In the genomic region with DNA sequence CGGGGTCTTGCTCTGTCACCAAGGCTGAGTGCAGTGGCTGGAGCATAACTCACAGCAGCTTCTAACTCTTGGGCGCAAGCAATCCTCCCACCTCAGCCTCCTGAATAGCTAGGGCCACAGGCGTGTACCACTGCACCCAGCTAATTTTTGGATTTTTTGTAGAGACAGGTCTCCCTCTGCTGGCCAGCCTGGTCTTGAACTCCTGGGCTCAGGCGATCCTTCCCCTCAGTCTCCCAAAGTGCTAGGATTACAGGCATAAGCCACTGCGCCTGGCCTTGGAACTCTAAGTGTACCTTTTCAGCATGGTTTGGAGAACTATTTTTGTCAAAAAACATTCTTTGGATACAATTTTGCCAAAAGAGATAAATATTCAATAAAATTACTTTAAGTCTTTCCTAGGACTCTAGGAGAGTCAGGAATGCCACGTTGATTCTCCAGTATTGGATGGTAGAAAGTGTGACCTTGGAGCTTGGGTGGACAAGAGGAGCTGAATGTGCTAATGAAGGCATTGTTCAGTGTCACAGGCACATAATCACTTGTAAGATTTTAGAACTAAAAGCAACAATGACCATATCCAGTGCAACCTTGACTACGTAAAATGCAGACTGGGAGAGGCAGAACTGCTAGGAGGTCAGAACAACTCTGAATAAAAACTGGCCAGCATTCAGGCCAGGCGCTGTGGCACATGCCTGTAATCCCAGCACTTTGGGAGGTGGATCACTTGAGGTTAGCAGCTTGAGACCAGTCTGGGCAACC, we compare ENCODE assay signal across 6 cellular contexts. TPM values are rescaled to one million over a fixed set of nuclear protein-coding genes. Genes with fewer than 3 reads are reported as not detected.
DNase-seq lines count a peak whose midpoint lies in the region; ATAC-seq and TF ChIP-seq lines count a peak whose summit lies in the region.

No MANE protein-coding gene starts in this region.

- no peaks in the 10 kb centered on the region for H3K9me3 ChIP-seq in SJSA1 (replicated peaks)

- H3K27ac ChIP-seq in SJSA1 = no peak overlapping the region

- ATAC-seq in GM18498 (IDR thresholded peaks at IDR 0.05; ENCODE audit: unreplicated experiment) = no peak

- no peak for DNase-seq in HFF-Myc (ENCODE audit: extremely low read depth, low read depth)
- peak; percentile 29 to 53 for DNase-seq in SJSA1 (ENCODE audit: low read depth in 1 of 2, low spot score in 2 of 2)
- DNase-seq in dermis blood vessel endothelial cell = peak; percentile 64
- DNase-seq in stimulated activated CD4-positive, alpha-beta T cell treated with anti-CD3 and anti-CD28 coated beads, Interleukin-12 subunit alpha, Interleukin-12 subunit beta, amount 100 ng/mL, for 4 hours = peak; percentile 28
- DNase-seq in NCI-H510A (lab: John Stamatoyannopoulos, UW) = no peak

- peak overlapping the region; percentile 6; the same call in 1 of the 2 replicates for H3K4me3 ChIP-seq in HFF-Myc (replicated peaks; ENCODE audit: low read depth, low read length)
- H3K4me3 ChIP-seq in SJSA1 = no peak overlapping the region

- H3K4me1 ChIP-seq in SJSA1 (replicated peaks) = peaks cover 11% of the 10 kb centered on the region

- TF ChIP-seq CTCF in HFF-Myc (IDR thresholded peaks at IDR 0.05; ENCODE audit: low read depth, low read length, missing control alignments) = peak; percentile 70

- no peaks in the 10 kb centered on the region for H3K27me3 ChIP-seq in SJSA1 (replicated peaks)

- peaks cover 73% of the 10 kb centered on the region for H3K36me3 ChIP-seq in SJSA1

RNA-seq across cellular contexts. Expression of a gene that starts 2.8 kb away (rescaled TPM):
- 199 and 263 TPM in 2 replicates for total RNA-seq in SJSA1 (2014; rRNA removed; shearing (Covaris generic))
- 205 and 208 TPM in 2 replicates for total RNA-seq in dermis blood vessel endothelial cell

RNA-seq across cellular contexts. Expression of a gene that starts 20.5 kb away (rescaled TPM):
- total RNA-seq in SJSA1 (2014; rRNA removed; shearing (Covaris generic)) = 16.3 and 20.2 TPM in 2 replicates
- total RNA-seq in dermis blood vessel endothelial cell = 26.2 and 26.9 TPM in 2 replicates

RNA-seq across cellular contexts. Expression of a gene that starts 20.6 kb away (rescaled TPM):
- total RNA-seq in SJSA1 (2014; rRNA removed; shearing (Covaris generic)) = 41.3 and 44.8 TPM in 2 replicates
- 35.6 and 40.0 TPM in 2 replicates for total RNA-seq in dermis blood vessel endothelial cell

RNA-seq across cellular contexts. Expression of a gene that starts 28.8 kb away (rescaled TPM):
- total RNA-seq in SJSA1 (2014; rRNA removed; shearing (Covaris generic)) = 529 and 935 TPM in 2 replicates
- total RNA-seq in dermis blood vessel endothelial cell = 363 and 658 TPM in 2 replicates

RNA-seq across cellular contexts. Expression of a gene that starts 29.2 kb away (rescaled TPM):
- 251 and 497 TPM in 2 replicates for total RNA-seq in SJSA1 (2014; rRNA removed; shearing (Covaris generic))
- 265 and 287 TPM in 2 replicates for total RNA-seq in dermis blood vessel endothelial cell

Comparison
In these comparisons a context has a peak if more than half of its experiments do, and no peak if none do; other contexts are left out.
1. DNase-seq: peak in SJSA1 (2 of 2), dermis blood vessel endothelial cell (single experiment) and stimulated activated CD4-positive, alpha-beta T cell treated with anti-CD3 and anti-CD28 coated beads, Interleukin-12 subunit alpha, Interleukin-12 subunit beta, amount 100 ng/mL, for 4 hours (single experiment); none in HFF-Myc (single experiment) and NCI-H510A (single experiment).